ENCODE assay signal across 19 cellular contexts in genomic region chr13:69556540-69557196, GRCh38.
A peak's percentile ranks its signal among the peaks of the same experiment; 100 is the strongest.
DNase-seq lines count a peak whose midpoint lies in the region; ATAC-seq and TF ChIP-seq lines count a peak whose summit lies in the region.
"Had no signal": no experiment of that assay in that cellular context is flagged by ENCODE, and none has a peak within 500 bp of the region (broad histone marks: within the 10 kb centered on the region; RNA-seq: fewer than 3 reads in every experiment).

No MANE protein-coding gene starts in this region.

- CTCF ChIA-PET in HCT116 (lab: Charles Lee) = interaction anchor here (0.7 kb wide), 1 partner anchor 8 kb away, joined by 3 read pairs; no protein-coding TSS in a partner anchor

- POLR2A ChIA-PET in HCT116 (lab: Charles Lee) = no interaction called here

- no peaks in the 10 kb centered on the region for H3K79me2 ChIP-seq in HCT116 (ENCODE audit: insufficient read depth, low read length)

- no peak for TF ChIP-seq POLR2A in HCT116 (IDR thresholded peaks at IDR 0.05; ENCODE audit: borderline replicate concordance, extremely low read depth, insufficient read depth, insufficient read length)

- intact Hi-C loops in HCT116 (cut with micrococcal nuclease) = no loop called here

- H3K4me3 ChIP-seq in HCT116 (replicated peaks in 1 of 2; ENCODE audit: low read depth in 1 of 2, low read length in 2 of 2) (no peak overlapping the region), epithelial cell of proximal tubule (ENCODE audit: low read depth, low read length) (no peak overlapping the region)
- H3K4me3 ChIP-seq: SK-N-MC had no signal

- RAD21 ChIA-PET in HCT116 (lab: Charles Lee; ENCODE audit: low non-redundant PET in 1 of 2, low total read pairs in 2 of 2, uncharacterized antibody in 2 of 2, unreplicated experiment in 2 of 2) = no interaction called here

- DNase-seq in Caki2 (ENCODE audit: low read depth) (peak; percentile 59), HCT116 (ENCODE audit: low read depth, low spot score) (no peak), RKO (ENCODE audit: low spot score) (peak; percentile 3), epithelial cell of proximal tubule (ENCODE audit: low read depth) (no peak), activated gamma-delta T cell (lab: John Stamatoyannopoulos, UW) (no peak), GM19240 (ENCODE audit: insufficient read length, low spot score) (no peak)
- DNase-seq in activated CD4-positive, alpha-beta T cell treated with anti-CD3 and anti-CD28 coated beads for 48 hours = no peak
- DNase-seq: AML-193; COR-L47; DMS153; MM.1S; NCI-H1092 treated with DMSO at 0.1 percent for 48 hours; NCI-H1694; NCI-H2107; NCI-H446; NK-92 treated with Interleukin-12 subunit alpha and Interleukin-12 subunit beta, amount 100 ng/mL, for 24 hours had no signal

- H3K27ac ChIP-seq in HCT116 (ENCODE audit: low read depth, low read length) = no peak overlapping the region
- H3K27ac ChIP-seq: SK-N-MC had no signal

- no peaks in the 10 kb centered on the region for H3K4me1 ChIP-seq in HCT116 (ENCODE audit: control insufficient read depth in 1 of 2, insufficient read depth in 2 of 2, low read length in 2 of 2)

- no peaks in the 10 kb centered on the region for H3K9me2 ChIP-seq in HCT116 (ENCODE audit: insufficient read depth)

- TF ChIP-seq RAD21 in HCT116 (IDR thresholded peaks at IDR 0.05; ENCODE audit: low read depth) = no peak

- ATAC-seq in HCT116 (peak; percentile 34; the same call in 1 of the 2 replicates), GM21447 (IDR thresholded peaks at IDR 0.05; ENCODE audit: unreplicated experiment) (no peak)
- ATAC-seq: Right ventricle myocardium inferior had no signal

- H3K9ac ChIP-seq in HCT116 (ENCODE audit: low read length) = no peak overlapping the region

- no peak overlapping the region for H2AFZ ChIP-seq in HCT116 (ENCODE audit: low read depth, low read length, poor library complexity, severe bottlenecking)

- H4K20me1 ChIP-seq in HCT116 (ENCODE audit: insufficient read depth) = no peaks in the 10 kb centered on the region; the same call in 1 of the 2 replicates

- no peaks in the 10 kb centered on the region for H3K27me3 ChIP-seq in HCT116 (ENCODE audit: insufficient read depth, low read length)

- H3K4me2 ChIP-seq in HCT116 (ENCODE audit: low read length) = no peak overlapping the region

- TF ChIP-seq CTCF in HCT116 (IDR thresholded peaks at IDR 0.05 in 2 of 3, conservative IDR thresholded peaks at IDR 0.05 in 1 of 3; ENCODE audit: borderline replicate concordance in 1 of 3, insufficient read depth in 1 of 3, low read depth in 2 of 3, low read length in 2 of 3) (no peak), epithelial cell of proximal tubule (conservative IDR thresholded peaks at IDR 0.05; ENCODE audit: low read depth, low read length) (peak; percentile 36)

- no peaks in the 10 kb centered on the region; a peak in 1 of 4 replicates for H3K9me3 ChIP-seq in HCT116 (ENCODE audit: control insufficient read depth in 1 of 2, insufficient read depth in 1 of 2, low read depth in 1 of 2, low read length in 2 of 2)

- in situ Hi-C loops in Caki2 (cut with HindIII; ENCODE audit: low pct_unique_long_range_greater_than_20kb, low sequenced_read_pairs) = no loop called here

- no TSS peak for BruUV-seq in HCT116 (replicated peaks; lab: Mats Ljungman, UMichigan)

- no peaks in the 10 kb centered on the region for H3K36me3 ChIP-seq in HCT116 (ENCODE audit: control insufficient read depth in 1 of 2, insufficient read depth in 2 of 2, low read length in 2 of 2)

TF ChIP-seq in HCT116, 20 proteins besides CTCF, POLR2A, EP300 and RAD21:
- TF ChIP-seq ELF1 (IDR thresholded peaks at IDR 0.05; ENCODE audit: borderline replicate concordance, low read depth) = no peak

Comparison
In these comparisons a context has a peak if more than half of its experiments do, and no peak if none do; other contexts are left out.
1. DNase-seq: peak in Caki2 (single experiment) and RKO (single experiment); none in HCT116 (single experiment), epithelial cell of proximal tubule (single experiment), activated gamma-delta T cell (single experiment), activated CD4-positive, alpha-beta T cell treated with anti-CD3 and anti-CD28 coated beads for 48 hours (single experiment) and GM19240 (single experiment).